ENCODE assay signal across 1 cellular context in genomic region chr4:53622739-53623151, GRCh38.
TF ChIP-seq lines count a peak whose summit lies in the region.

No MANE protein-coding gene starts in this region.

TF ChIP-seq in WTC11, 78 proteins besides CTCF, POLR2A, EP300 and RAD21 (continued from another document):
- TF ChIP-seq ATF6 (CRISPR knock-in tag; IDR thresholded peaks at IDR 0.05) = no peak
- no peak for TF ChIP-seq HMGXB4 (CRISPR knock-in tag; IDR thresholded peaks at IDR 0.05)
- TF ChIP-seq NFYB (CRISPR knock-in tag; conservative IDR thresholded peaks at IDR 0.05; ENCODE audit: low read depth) = no peak
- no peak for TF ChIP-seq FOXP1 (CRISPR knock-in tag; IDR thresholded peaks at IDR 0.05; ENCODE audit: borderline replicate concordance)
TF ChIP-seq in WTC11: peak in this region for 0.
